In genomic region chr5:140635291-140636257, GRCh38 we compare ENCODE assay signal across 23 cellular contexts. TPM values are rescaled to one million over a fixed set of nuclear protein-coding genes. Genes with fewer than 3 reads are reported as not detected.
DNase-seq lines count a peak whose midpoint lies in the region; ATAC-seq and TF ChIP-seq lines count a peak whose summit lies in the region.
"Had no signal": no experiment of that assay in that cellular context is flagged by ENCODE, and none has a peak within 500 bp of the region (broad histone marks: within the 10 kb centered on the region; RNA-seq: fewer than 3 reads in every experiment).

No MANE protein-coding gene starts in this region.

- intact Hi-C loops in activated CD4-positive, alpha-beta memory T cell treated with anti-CD3 and anti-CD28 coated beads for 36 hours (cut with micrococcal nuclease): loop anchor here (1.0 to 5.0 kb wide), 6 partner anchors 76 to 393 kb away; partner anchors contain the start of gene ANKHD1

- H3K27ac Mint-ChIP-seq in activated naive CD8-positive, alpha-beta T cell treated with anti-CD3 and anti-CD28 coated beads for 36 hours: peak overlapping the region; percentile 38
- no peak overlapping the region for H3K27ac Mint-ChIP-seq in activated naive CD8-positive, alpha-beta T cell treated with anti-CD3 and anti-CD28 coated beads, Interleukin-2, amount 50 U/mL, for 24 hours
- peak overlapping the region in 2 of 3 donors; percentile 12 to 53 for H3K27ac Mint-ChIP-seq in IgD-negative memory B cell
- H3K27ac Mint-ChIP-seq in activated CD4-positive, alpha-beta memory T cell treated with anti-CD3 and anti-CD28 coated beads for 36 hours: peak overlapping the region; percentile 81
- H3K27ac Mint-ChIP-seq: CD4-positive, CD25-positive, alpha-beta regulatory T cell; nephron progenitor cell had no signal

- H3F3A ChIP-seq in GM23248 (ENCODE audit: insufficient read depth): peaks cover 14% of the 10 kb centered on the region; the same call in 1 of the 2 replicates

- H3K36me3 ChIP-seq in neutrophil (no peaks in the 10 kb centered on the region), GM23248 (ENCODE audit: low read depth) (no peaks in the 10 kb centered on the region)
- H3K36me3 ChIP-seq: HAP-1, lower lobe of right lung, pancreas, right atrium auricular region, spleen, thyroid gland had no signal

- no peak overlapping the region for H3K4me3 ChIP-seq in neutrophil (ENCODE audit: low read depth in 1 of 2, low read length in 1 of 2)
- no peak overlapping the region for H3K4me3 ChIP-seq in GM23248
- H3K4me3 ChIP-seq: body of pancreas, HAP-1, lower lobe of right lung, pancreas, right atrium auricular region, spleen, thyroid gland had no signal

- no peaks in the 10 kb centered on the region for H3K9me3 ChIP-seq in neutrophil
- H3K9me3 ChIP-seq in GM23248 (ENCODE audit: low read depth): no peaks in the 10 kb centered on the region
- H3K9me3 ChIP-seq: body of pancreas, HAP-1, lower lobe of right lung, pancreas, right atrium auricular region, spleen, thyroid gland had no signal

- H2AFZ ChIP-seq in GM23248: no peak overlapping the region

- POLR2A ChIA-PET in activated CD4-positive, alpha-beta memory T cell treated with anti-CD3 and anti-CD28 coated beads for 36 hours (lab: Charles Lee): interaction anchor here (1.0 to 1.8 kb wide), 3 partner anchors 88 to 391 kb away, joined by 3 to 6 read pairs (median 3); partner anchors contain the start of gene EIF4EBP3

- H3K79me2 ChIP-seq in GM23248 (ENCODE audit: insufficient read depth): peaks cover 10% of the 10 kb centered on the region

- in situ Hi-C loops in GM23248 (cut with MboI): no loop called here

- H3K4me1 ChIP-seq in neutrophil (ENCODE audit: control insufficient read depth in 1 of 2, insufficient read depth in 1 of 2, low read depth in 1 of 2, low read length in 1 of 2): peaks cover 85 to 87% of the 10 kb centered on the region in 2 experiments
- H3K4me1 ChIP-seq in GM23248 (ENCODE audit: insufficient read depth): peaks cover 12% of the 10 kb centered on the region

- peaks cover 44% of the 10 kb centered on the region for H3K4me1 Mint-ChIP-seq in activated naive CD8-positive, alpha-beta T cell treated with anti-CD3 and anti-CD28 coated beads for 36 hours
- H3K4me1 Mint-ChIP-seq in activated naive CD8-positive, alpha-beta T cell treated with anti-CD3 and anti-CD28 coated beads, Interleukin-2, amount 50 U/mL, for 24 hours: peaks cover 50% of the 10 kb centered on the region
- H3K4me1 Mint-ChIP-seq in IgD-negative memory B cell: peaks cover 13 to 27% (median 25%) of the 10 kb centered on the region in 3 donors
- H3K4me1 Mint-ChIP-seq in activated CD4-positive, alpha-beta memory T cell treated with anti-CD3 and anti-CD28 coated beads for 36 hours (ENCODE audit: low read depth): peaks cover 40% of the 10 kb centered on the region

- peaks cover 23% of the 10 kb centered on the region for H3K27me3 Mint-ChIP-seq in activated naive CD8-positive, alpha-beta T cell treated with anti-CD3 and anti-CD28 coated beads for 36 hours
- H3K27me3 Mint-ChIP-seq in activated naive CD8-positive, alpha-beta T cell treated with anti-CD3 and anti-CD28 coated beads, Interleukin-2, amount 50 U/mL, for 24 hours: peaks cover 22% of the 10 kb centered on the region
- peaks cover 12% of the 10 kb centered on the region for H3K27me3 Mint-ChIP-seq in IgD-negative memory B cell
- no peaks in the 10 kb centered on the region for H3K27me3 Mint-ChIP-seq in activated CD4-positive, alpha-beta memory T cell treated with anti-CD3 and anti-CD28 coated beads for 36 hours

- H4K20me1 ChIP-seq in GM23248 (ENCODE audit: insufficient read depth): no peaks in the 10 kb centered on the region

- no peak for DNase-seq in activated naive CD8-positive, alpha-beta T cell treated with anti-CD3 and anti-CD28 coated beads for 36 hours
- no peak for DNase-seq in activated naive CD8-positive, alpha-beta T cell treated with anti-CD3 and anti-CD28 coated beads, Interleukin-2, amount 50 U/mL, for 24 hours
- peak; percentile 39 for DNase-seq in activated CD4-positive, alpha-beta memory T cell treated with anti-CD3 and anti-CD28 coated beads for 36 hours
- DNase-seq in GM23248: no peak
- DNase-seq: DMS 273 treated with DMSO at 0.1 percent for 48 hours, NCI-H2029 treated with DMSO at 0.1 percent for 48 hours, NCI-H774 had no signal

- no peak for ATAC-seq in activated naive CD8-positive, alpha-beta T cell treated with anti-CD3 and anti-CD28 coated beads, Interleukin-2, amount 50 U/mL, for 24 hours
- ATAC-seq in GM19035 (IDR thresholded peaks at IDR 0.05; ENCODE audit: unreplicated experiment) (no peak), GM21529 (IDR thresholded peaks at IDR 0.05; ENCODE audit: unreplicated experiment) (no peak)
- ATAC-seq: activated CD4-positive, CD25-positive, alpha-beta regulatory T cell treated with anti-CD3 and anti-CD28 coated beads, Interleukin-2, amount 50 U/mL, for 24 hours; body of pancreas had no signal

- H3K27me3 ChIP-seq in neutrophil (no peaks in the 10 kb centered on the region), GM23248 (replicated peaks; ENCODE audit: insufficient read depth) (no peaks in the 10 kb centered on the region)
- H3K27me3 ChIP-seq: body of pancreas, pancreas, right atrium auricular region, thyroid gland had no signal

- H3K9ac ChIP-seq in GM23248: no peak overlapping the region

- H3K27ac ChIP-seq in neutrophil (peak overlapping the region; percentile 99), GM23248 (no peak overlapping the region)
- H3K27ac ChIP-seq: body of pancreas, HL-60, lower lobe of right lung, pancreas, right atrium auricular region, thyroid gland had no signal

- no peak overlapping the region for H3K4me3 Mint-ChIP-seq in activated naive CD8-positive, alpha-beta T cell treated with anti-CD3 and anti-CD28 coated beads for 36 hours
- H3K4me3 Mint-ChIP-seq in activated naive CD8-positive, alpha-beta T cell treated with anti-CD3 and anti-CD28 coated beads, Interleukin-2, amount 50 U/mL, for 24 hours: no peak overlapping the region
- peak overlapping the region in 1 of 4 donors; percentile 70 for H3K4me3 Mint-ChIP-seq in IgD-negative memory B cell
- H3K4me3 Mint-ChIP-seq in activated CD4-positive, alpha-beta memory T cell treated with anti-CD3 and anti-CD28 coated beads for 36 hours: no peak overlapping the region
- H3K4me3 Mint-ChIP-seq: nephron progenitor cell had no signal

- H3K9me3 Mint-ChIP-seq in activated naive CD8-positive, alpha-beta T cell treated with anti-CD3 and anti-CD28 coated beads for 36 hours: no peaks in the 10 kb centered on the region
- H3K9me3 Mint-ChIP-seq in activated naive CD8-positive, alpha-beta T cell treated with anti-CD3 and anti-CD28 coated beads, Interleukin-2, amount 50 U/mL, for 24 hours: no peaks in the 10 kb centered on the region
- no peaks in the 10 kb centered on the region for H3K9me3 Mint-ChIP-seq in IgD-negative memory B cell
- H3K9me3 Mint-ChIP-seq in activated CD4-positive, alpha-beta memory T cell treated with anti-CD3 and anti-CD28 coated beads for 36 hours: no peaks in the 10 kb centered on the region

- CTCF ChIA-PET in activated CD4-positive, alpha-beta memory T cell treated with anti-CD3 and anti-CD28 coated beads for 36 hours (lab: Charles Lee): interaction anchor here (0.7 to 2.9 kb wide), 30 partner anchors 12 to 399 kb away, joined by 3 to 30 read pairs (median 4); partner anchors contain the start of genes ANKHD1, EIF4EBP3, IK and NDUFA2

- H3K4me2 ChIP-seq in GM23248 (ENCODE audit: unreplicated experiment): no peak overlapping the region

- peaks cover 8% of the 10 kb centered on the region for H3K36me3 Mint-ChIP-seq in activated naive CD8-positive, alpha-beta T cell treated with anti-CD3 and anti-CD28 coated beads for 36 hours
- peaks cover 5% of the 10 kb centered on the region for H3K36me3 Mint-ChIP-seq in activated naive CD8-positive, alpha-beta T cell treated with anti-CD3 and anti-CD28 coated beads, Interleukin-2, amount 50 U/mL, for 24 hours (ENCODE audit: low read depth)
- peaks cover 2% of the 10 kb centered on the region for H3K36me3 Mint-ChIP-seq in IgD-negative memory B cell
- H3K36me3 Mint-ChIP-seq in activated CD4-positive, alpha-beta memory T cell treated with anti-CD3 and anti-CD28 coated beads for 36 hours: peaks cover 3% of the 10 kb centered on the region
- H3K36me3 Mint-ChIP-seq: CD4-positive, CD25-positive, alpha-beta regulatory T cell had no signal

- TF ChIP-seq CTCF in neutrophil (IDR thresholded peaks at IDR 0.05): peak; percentile 1

- 80 to 84% methylated on average over 8 of the region's 8 CpGs for WGBS in GM23248 (ENCODE audit: low coverage in 1 of 2, low lambda C conversion rate in 2 of 2, missing lambda C conversion rate in 2 of 2), 2 experiments

- H3K9me2 ChIP-seq in GM23248 (ENCODE audit: insufficient read depth): no peaks in the 10 kb centered on the region

RNA-seq across cellular contexts. Expression of gene CD14, which starts 2.6 kb away (rescaled TPM):
- under 1 TPM; 0.42 to 0.58 TPM for total RNA-seq in activated naive CD8-positive, alpha-beta T cell treated with anti-CD3 and anti-CD28 coated beads for 36 hours
- polyA plus RNA-seq in IgD-negative memory B cell (1.5 TPM), GM23248 (2016; fragmentation: Nextera tagmentation; extraction: Ambion mirVana) (2.1 and 3.2 TPM in 2 replicates)
- total RNA-seq in activated CD4-positive, alpha-beta memory T cell treated with anti-CD3 and anti-CD28 coated beads for 36 hours: under 1 TPM; 0.39 to 0.62 TPM
- total RNA-seq in GM23248 (2014; rRNA removed; shearing (Covaris generic)): 1.9 and 6.1 TPM in 2 replicates
- total RNA-seq: CD4-positive, CD25-positive, alpha-beta regulatory T cell; epithelial cell of proximal tubule had no signal

RNA-seq across cellular contexts. Expression of gene TMCO6, which starts 3.7 kb away (rescaled TPM):
- total RNA-seq in activated naive CD8-positive, alpha-beta T cell treated with anti-CD3 and anti-CD28 coated beads for 36 hours: 10 to 100 TPM; 34.4 to 37.4 TPM
- 14.7 TPM for polyA plus RNA-seq in IgD-negative memory B cell
- 10 to 100 TPM; 33.7 to 33.8 TPM for total RNA-seq in activated CD4-positive, alpha-beta memory T cell treated with anti-CD3 and anti-CD28 coated beads for 36 hours
- total RNA-seq in GM23248 (2014; rRNA removed; shearing (Covaris generic)): 14.4 and 48.2 TPM in 2 replicates
- 5.4 and 5.6 TPM in 2 replicates for polyA plus RNA-seq in GM23248 (2016; fragmentation: Nextera tagmentation; extraction: Ambion mirVana)

RNA-seq across cellular contexts. Expression of gene NDUFA2, which starts 11.9 kb away (rescaled TPM):
- 10 to 100 TPM; 64.2 to 69.4 TPM for total RNA-seq in activated naive CD8-positive, alpha-beta T cell treated with anti-CD3 and anti-CD28 coated beads for 36 hours
- polyA plus RNA-seq in IgD-negative memory B cell (154 TPM), GM23248 (2016; fragmentation: Nextera tagmentation; extraction: Ambion mirVana) (117 and 120 TPM in 2 replicates)
- total RNA-seq in activated CD4-positive, alpha-beta memory T cell treated with anti-CD3 and anti-CD28 coated beads for 36 hours: 10 to 100 TPM; 63.8 to 69.4 TPM
- total RNA-seq in GM23248 (2014; rRNA removed; shearing (Covaris generic)): 21.9 and 25.4 TPM in 2 replicates

RNA-seq across cellular contexts. Expression of gene IK, which starts 12.1 kb away (rescaled TPM):
- total RNA-seq in activated naive CD8-positive, alpha-beta T cell treated with anti-CD3 and anti-CD28 coated beads for 36 hours: 10 to 100 TPM; 94.3 to 95.3 TPM
- polyA plus RNA-seq in IgD-negative memory B cell: 165 TPM
- 100 to 1,000 TPM; 103 to 104 TPM for total RNA-seq in activated CD4-positive, alpha-beta memory T cell treated with anti-CD3 and anti-CD28 coated beads for 36 hours
- 72.0 and 72.2 TPM in 2 replicates for total RNA-seq in GM23248 (2014; rRNA removed; shearing (Covaris generic))
- 105 and 106 TPM in 2 replicates for polyA plus RNA-seq in GM23248 (2016; fragmentation: Nextera tagmentation; extraction: Ambion mirVana)

RNA-seq across cellular contexts. Expression of gene WDR55, which starts 29.1 kb away (rescaled TPM):
- 10 to 100 TPM; 37.5 to 38.9 TPM for total RNA-seq in activated naive CD8-positive, alpha-beta T cell treated with anti-CD3 and anti-CD28 coated beads for 36 hours
- polyA plus RNA-seq in IgD-negative memory B cell (13.5 TPM), GM23248 (2016; fragmentation: Nextera tagmentation; extraction: Ambion mirVana) (17.7 and 18.6 TPM in 2 replicates)
- 10 to 100 TPM; 30.4 to 32.1 TPM for total RNA-seq in activated CD4-positive, alpha-beta memory T cell treated with anti-CD3 and anti-CD28 coated beads for 36 hours
- total RNA-seq in GM23248 (2014; rRNA removed; shearing (Covaris generic)): 17.5 and 19.6 TPM in 2 replicates
